ENCODE assay signal across 8 cellular contexts in genomic region chr15:25863067-25863967, GRCh38. TPM values are rescaled to one million over a fixed set of nuclear protein-coding genes. Genes with fewer than 3 reads are reported as not detected.
DNase-seq lines count a peak whose midpoint lies in the region; ATAC-seq and TF ChIP-seq lines count a peak whose summit lies in the region.

A gene with protein sequence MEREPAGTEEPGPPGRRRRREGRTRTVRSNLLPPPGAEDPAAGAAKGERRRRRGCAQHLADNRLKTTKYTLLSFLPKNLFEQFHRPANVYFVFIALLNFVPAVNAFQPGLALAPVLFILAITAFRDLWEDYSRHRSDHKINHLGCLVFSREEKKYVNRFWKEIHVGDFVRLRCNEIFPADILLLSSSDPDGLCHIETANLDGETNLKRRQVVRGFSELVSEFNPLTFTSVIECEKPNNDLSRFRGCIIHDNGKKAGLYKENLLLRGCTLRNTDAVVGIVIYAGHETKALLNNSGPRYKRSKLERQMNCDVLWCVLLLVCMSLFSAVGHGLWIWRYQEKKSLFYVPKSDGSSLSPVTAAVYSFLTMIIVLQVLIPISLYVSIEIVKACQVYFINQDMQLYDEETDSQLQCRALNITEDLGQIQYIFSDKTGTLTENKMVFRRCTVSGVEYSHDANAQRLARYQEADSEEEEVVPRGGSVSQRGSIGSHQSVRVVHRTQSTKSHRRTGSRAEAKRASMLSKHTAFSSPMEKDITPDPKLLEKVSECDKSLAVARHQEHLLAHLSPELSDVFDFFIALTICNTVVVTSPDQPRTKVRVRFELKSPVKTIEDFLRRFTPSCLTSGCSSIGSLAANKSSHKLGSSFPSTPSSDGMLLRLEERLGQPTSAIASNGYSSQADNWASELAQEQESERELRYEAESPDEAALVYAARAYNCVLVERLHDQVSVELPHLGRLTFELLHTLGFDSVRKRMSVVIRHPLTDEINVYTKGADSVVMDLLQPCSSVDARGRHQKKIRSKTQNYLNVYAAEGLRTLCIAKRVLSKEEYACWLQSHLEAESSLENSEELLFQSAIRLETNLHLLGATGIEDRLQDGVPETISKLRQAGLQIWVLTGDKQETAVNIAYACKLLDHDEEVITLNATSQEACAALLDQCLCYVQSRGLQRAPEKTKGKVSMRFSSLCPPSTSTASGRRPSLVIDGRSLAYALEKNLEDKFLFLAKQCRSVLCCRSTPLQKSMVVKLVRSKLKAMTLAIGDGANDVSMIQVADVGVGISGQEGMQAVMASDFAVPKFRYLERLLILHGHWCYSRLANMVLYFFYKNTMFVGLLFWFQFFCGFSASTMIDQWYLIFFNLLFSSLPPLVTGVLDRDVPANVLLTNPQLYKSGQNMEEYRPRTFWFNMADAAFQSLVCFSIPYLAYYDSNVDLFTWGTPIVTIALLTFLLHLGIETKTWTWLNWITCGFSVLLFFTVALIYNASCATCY (N-terminal part only) (minus strand): TSS chr15:25863327. CDS start chr15:25863096, 231 bp downstream.

- POLR2A ChIA-PET in RWPE1 (lab: Yijun Ruan, JAX; ENCODE audit: low non-redundant PET) = no interaction called here

- peaks cover 7 to 12% of the 10 kb centered on the region in 2 donors for H3K36me3 Mint-ChIP-seq in CD14-positive monocyte

- H3K36me3 ChIP-seq in breast epithelium = no peaks in the 10 kb centered on the region

- H3K4me3 Mint-ChIP-seq in CD14-positive monocyte = peak within 1 kb of the TSS; percentile 93 to 95

- peaks cover 0 to 3% of the 10 kb centered on the region in 2 donors for H3K27me3 ChIP-seq in breast epithelium

- H3K4me1 ChIP-seq in breast epithelium = peaks cover 5 to 8% of the 10 kb centered on the region in 2 donors

- ATAC-seq in HG03469 (IDR thresholded peaks at IDR 0.05; ENCODE audit: unreplicated experiment) = no peak
- no peak for ATAC-seq in HG03139 (IDR thresholded peaks at IDR 0.05; ENCODE audit: unreplicated experiment)

- no peak for DNase-seq in CD14-positive monocyte (ENCODE audit: low spot score)
- no peak for DNase-seq in RWPE1 (ENCODE audit: low spot score)
- DNase-seq in breast epithelium (ENCODE audit: low spot score in 2 of 2) = no peak
- DNase-seq in kidney glomerular epithelial cell (lab: John Stamatoyannopoulos, UW) = peak; percentile 26
- DNase-seq in stimulated activated CD4-positive, alpha-beta T cell treated with anti-CD3 and anti-CD28 coated beads, Interleukin-2, amount 100 ng/mL, for 4 hours (ENCODE audit: low read depth) = peak; percentile 51
- no peak for DNase-seq in GF-D8 (lab: John Stamatoyannopoulos, UW)

- peak within 1 kb of the TSS in 6 of 7 donors; percentile 26 to 77 (median 58) for H3K27ac Mint-ChIP-seq in CD14-positive monocyte

- H3K9me3 ChIP-seq in breast epithelium = no peaks in the 10 kb centered on the region

- peaks cover 0 to 9% (median 0%) of the 10 kb centered on the region in 7 donors for H3K9me3 Mint-ChIP-seq in CD14-positive monocyte

- H3K27me3 Mint-ChIP-seq in CD14-positive monocyte (ENCODE audit: low read depth in 3 of 3) = peaks cover 31 to 50% (median 35%) of the 10 kb centered on the region in 3 donors

- TF ChIP-seq POLR2A in breast epithelium (IDR thresholded peaks at IDR 0.05) = no peak

- peak within 1 kb of the TSS; percentile 60 for H3K27ac ChIP-seq in RWPE1
- peak within 1 kb of the TSS; percentile 62 to 87 for H3K27ac ChIP-seq in breast epithelium

- peaks cover 41% of the 10 kb centered on the region for H3K4me1 Mint-ChIP-seq in CD14-positive monocyte

- intact Hi-C loops in CD14-positive monocyte (cut with micrococcal nuclease) (no loop called here), breast epithelium (cut with DNase I; ENCODE audit: low total_unique reads) (no loop called here)

- peak within 1 kb of the TSS; percentile 59 to 93 (median 76) for H3K4me3 ChIP-seq in breast epithelium

- no peak for TF ChIP-seq CTCF in CD14-positive monocyte (IDR thresholded peaks at IDR 0.05)
- no peak for TF ChIP-seq CTCF in RWPE1 (conservative IDR thresholded peaks at IDR 0.05; ENCODE audit: low read depth)
- no peak for TF ChIP-seq CTCF in breast epithelium (IDR thresholded peaks at IDR 0.05)

- CTCF ChIA-PET in RWPE1 (lab: Yijun Ruan, JAX) = interaction anchor here (0.6 kb wide), 1 partner anchor 13 kb away, joined by 3 read pairs; no protein-coding TSS in a partner anchor

RNA-seq across cellular contexts. Expression of the gene that starts here (rescaled TPM):
- polyA plus RNA-seq in CD14-positive monocyte = under 1 TPM; 0.71 to 0.92 TPM
- total RNA-seq in breast epithelium = 10 to 100 TPM in 1 of 3 donors, 1 to 10 TPM in 2; 6.4 to 17.4 (median 7.2) TPM

Comparison
In these comparisons a context has a peak if more than half of its experiments do, and no peak if none do; other contexts are left out.
1. DNase-seq: peak in kidney glomerular epithelial cell (single experiment) and stimulated activated CD4-positive, alpha-beta T cell treated with anti-CD3 and anti-CD28 coated beads, Interleukin-2, amount 100 ng/mL, for 4 hours (single experiment); none in CD14-positive monocyte (single experiment), RWPE1 (single experiment), breast epithelium (0 of 2) and GF-D8 (single experiment).